14 cellular contexts compared by ENCODE assay signal in genomic region chr3:108181172-108181571, GRCh38.
"Had no signal": no experiment of that assay in that cellular context is flagged by ENCODE, and none has a peak within 500 bp of the region (broad histone marks: within the 10 kb centered on the region; RNA-seq: fewer than 3 reads in every experiment).

No MANE protein-coding gene starts in this region.

- H3K27ac ChIP-seq: adrenal gland, colonic mucosa, left ventricle myocardium inferior, pancreas, sigmoid colon, thoracic aorta, VCaP had no signal

- DNase-seq: activated CD4-positive, alpha-beta memory T cell treated with anti-CD3 and anti-CD28 coated beads for 36 hours; activated effector memory CD4-positive, alpha-beta T cell treated with Interleukin-2 at 50 U/mL for 16 hours; activated naive CD4-positive, alpha-beta T cell treated with anti-CD3 and anti-CD28 coated beads, Interleukin-2, amount 50 U/mL, for 16 hours; activated T-cell treated with anti-CD3 and anti-CD28 coated beads, Interleukin-2, amount 50 U/mL, for 4 hours; adrenal gland; colonic mucosa; left ventricle myocardium inferior; mesenchymal stem cell; pancreas; sigmoid colon; stimulated activated CD4-positive, alpha-beta T cell treated with anti-CD3 and anti-CD28 coated beads, Interleukin-1b, Interleukin-23, amount 100 ng/mL, for 48 hours had no signal

- ATAC-seq: activated T-cell treated with anti-CD3 and anti-CD28 coated beads, Interleukin-2, amount 50 U/mL, for 4 hours; esophagus mucosa; pancreas had no signal

- H3K4me3 ChIP-seq: adrenal gland, colonic mucosa, left ventricle myocardium inferior, pancreas, sigmoid colon, thoracic aorta had no signal

- H3K4me1 ChIP-seq: adrenal gland, colonic mucosa, left ventricle myocardium inferior had no signal

- H3K9me3 ChIP-seq: adrenal gland, colonic mucosa, pancreas, thoracic aorta had no signal

- FAIRE-seq: pancreas had no signal
